ENCODE assay signal across 11 cellular contexts in genomic region chr2:237895544-237896506, GRCh38. TPM values are rescaled to one million over a fixed set of nuclear protein-coding genes. Genes with fewer than 3 reads are reported as not detected.
DNase-seq lines count a peak whose midpoint lies in the region; ATAC-seq and TF ChIP-seq lines count a peak whose summit lies in the region.
"Had no signal": no experiment of that assay in that cellular context is flagged by ENCODE, and none has a peak within 500 bp of the region (broad histone marks: within the 10 kb centered on the region; RNA-seq: fewer than 3 reads in every experiment).

No MANE protein-coding gene starts in this region.

- H3K9me3 Mint-ChIP-seq in activated T-cell treated with anti-CD3 and anti-CD28 coated beads, Interleukin-2, amount 50 U/mL, for 24 hours: no peaks in the 10 kb centered on the region
- H3K9me3 Mint-ChIP-seq: nephron; stimulated activated effector memory CD8-positive, alpha-beta T cell treated with anti-CD3 and anti-CD28 coated beads, Interleukin-12 subunit alpha, Interleukin-12 subunit beta, amount 100 ng/mL, for 72 hours had no signal

- peak; percentile 21; the same call in 1 of the 2 replicates for TF ChIP-seq RAD21 in Ishikawa (IDR thresholded peaks at IDR 0.05; ENCODE audit: low read depth)

- H3K27me3 ChIP-seq in skeletal muscle satellite cell (ENCODE audit: control insufficient read depth, insufficient read depth, low read length): no peaks in the 10 kb centered on the region

- H3K4me1 Mint-ChIP-seq in T-helper 17 cell: peaks cover 40% of the 10 kb centered on the region
- peaks cover 28% of the 10 kb centered on the region for H3K4me1 Mint-ChIP-seq in activated T-cell treated with anti-CD3 and anti-CD28 coated beads, Interleukin-2, amount 50 U/mL, for 24 hours (ENCODE audit: low read depth)

- H3K4me2 ChIP-seq in skeletal muscle satellite cell (ENCODE audit: low read length): peak overlapping the region; percentile 41

- intact Hi-C loops in left ventricle myocardium superior (cut with micrococcal nuclease): no loop called here

- peak overlapping the region; percentile 76 for H3K9ac ChIP-seq in skeletal muscle satellite cell (ENCODE audit: low read depth, low read length)

- ATAC-seq in T-helper 17 cell: no peak
- ATAC-seq in left ventricle myocardium superior: peak; percentile 85
- ATAC-seq in HG03469 (IDR thresholded peaks at IDR 0.05; ENCODE audit: unreplicated experiment): no peak
- no peak for ATAC-seq in HG03135 (IDR thresholded peaks at IDR 0.05; ENCODE audit: unreplicated experiment)
- ATAC-seq: stimulated activated effector memory CD8-positive, alpha-beta T cell treated with anti-CD3 and anti-CD28 coated beads, Interleukin-12 subunit alpha, Interleukin-12 subunit beta, amount 100 ng/mL, for 72 hours had no signal

- peak overlapping the region; percentile 67 for H3K27ac Mint-ChIP-seq in T-helper 17 cell
- no peak overlapping the region for H3K27ac Mint-ChIP-seq in activated T-cell treated with anti-CD3 and anti-CD28 coated beads, Interleukin-2, amount 50 U/mL, for 24 hours

- H3K36me3 Mint-ChIP-seq in T-helper 17 cell (ENCODE audit: low read depth): no peaks in the 10 kb centered on the region
- no peaks in the 10 kb centered on the region for H3K36me3 Mint-ChIP-seq in activated T-cell treated with anti-CD3 and anti-CD28 coated beads, Interleukin-2, amount 50 U/mL, for 24 hours (ENCODE audit: low read depth)

- H3K4me3 ChIP-seq in skeletal muscle satellite cell (ENCODE audit: low read length): no peak overlapping the region

- DNase-seq in T-helper 17 cell: no peak
- DNase-seq in left ventricle myocardium superior: peak; percentile 88
- DNase-seq in activated T-cell treated with anti-CD3 and anti-CD28 coated beads, Interleukin-2, amount 50 U/mL, for 24 hours: no peak
- DNase-seq in NCI-H526 treated with DMSO at 0.1 percent for 48 hours (lab: John Stamatoyannopoulos, UW): no peak
- DNase-seq: NCI-H2227 treated with DMSO at 0.1 percent for 48 hours had no signal

- H3K27me3 Mint-ChIP-seq in T-helper 17 cell: no peaks in the 10 kb centered on the region
- H3K27me3 Mint-ChIP-seq in activated T-cell treated with anti-CD3 and anti-CD28 coated beads, Interleukin-2, amount 50 U/mL, for 24 hours: no peaks in the 10 kb centered on the region

- H3K9me3 ChIP-seq in T-helper 17 cell (ENCODE audit: control insufficient read depth, low read length, poor library complexity, severe bottlenecking): no peaks in the 10 kb centered on the region
- no peaks in the 10 kb centered on the region for H3K9me3 ChIP-seq in skeletal muscle satellite cell (replicated peaks; ENCODE audit: low read length)

- peak; percentile 87 for TF ChIP-seq EP300 in Ishikawa (IDR thresholded peaks at IDR 0.05; ENCODE audit: borderline replicate concordance)

- H3K4me1 ChIP-seq in skeletal muscle satellite cell (ENCODE audit: control insufficient read depth, insufficient read depth, low read length): peaks cover 31% of the 10 kb centered on the region

- H3K36me3 ChIP-seq in skeletal muscle satellite cell (ENCODE audit: insufficient read depth, low read length): no peaks in the 10 kb centered on the region

- no peak overlapping the region for H3K4me3 Mint-ChIP-seq in T-helper 17 cell
- H3K4me3 Mint-ChIP-seq in activated T-cell treated with anti-CD3 and anti-CD28 coated beads, Interleukin-2, amount 50 U/mL, for 24 hours: no peak overlapping the region
- H3K4me3 Mint-ChIP-seq: nephron; stimulated activated effector memory CD8-positive, alpha-beta T cell treated with anti-CD3 and anti-CD28 coated beads, Interleukin-12 subunit alpha, Interleukin-12 subunit beta, amount 100 ng/mL, for 72 hours had no signal

TF ChIP-seq in Ishikawa, 13 proteins besides CTCF, POLR2A, EP300 and RAD21:
- TF ChIP-seq USF1 (IDR thresholded peaks at IDR 0.05) (no peak), NFIC (IDR thresholded peaks at IDR 0.05) (peak; percentile 98), CREB1 (IDR thresholded peaks at IDR 0.05; ENCODE audit: low read depth) (no peak), CEBPB (IDR thresholded peaks at IDR 0.05) (peak; percentile 32; the same call in 1 of the 2 replicates), TAF1 (IDR thresholded peaks at IDR 0.05; ENCODE audit: low read depth) (no peak; the same call in 1 of the 2 replicates), ZBTB7A (IDR thresholded peaks at IDR 0.05; ENCODE audit: low read depth) (peak; percentile 86), EGR1 (IDR thresholded peaks at IDR 0.05) (no peak; the same call in 1 of the 2 replicates), FOXM1 (IDR thresholded peaks at IDR 0.05; ENCODE audit: borderline replicate concordance, low read depth) (peak; percentile 78), REST (IDR thresholded peaks at IDR 0.05; ENCODE audit: low read depth) (no peak), TEAD4 (IDR thresholded peaks at IDR 0.05) (peak; percentile 50; the same call in 1 of the 2 replicates), TCF12 (IDR thresholded peaks at IDR 0.05; ENCODE audit: low read depth) (peak; percentile 95), YY1 (IDR thresholded peaks at IDR 0.05; ENCODE audit: low read depth) (peak; percentile 61; the same call in 1 of the 2 replicates), MAX (IDR thresholded peaks at IDR 0.05) (peak; percentile 75)

RNA-seq across cellular contexts. Expression of gene RAMP1, which starts 36.4 kb away (rescaled TPM):
- 1 to 10 TPM in 1 of 2 donors, not detected in 1; 1.6 TPM for total RNA-seq in T-helper 17 cell
- 151 TPM for total RNA-seq in left ventricle myocardium superior
- total RNA-seq in skeletal muscle satellite cell (2012; rRNA removed): 4.8 TPM in 1 of 2 replicates, not detected in the other

Comparison
In these comparisons a context has a peak if more than half of its experiments do, and no peak if none do; other contexts are left out.
1. RNA of gene RAMP1, which starts 36.4 kb away (total RNA-seq): 151 TPM in left ventricle myocardium superior (single experiment); 1.6 TPM in T-helper 17 cell; every median in the first group is over 10 times any median in the second.